ENCODE assay signal across 8 cellular contexts in the genomic region with DNA sequence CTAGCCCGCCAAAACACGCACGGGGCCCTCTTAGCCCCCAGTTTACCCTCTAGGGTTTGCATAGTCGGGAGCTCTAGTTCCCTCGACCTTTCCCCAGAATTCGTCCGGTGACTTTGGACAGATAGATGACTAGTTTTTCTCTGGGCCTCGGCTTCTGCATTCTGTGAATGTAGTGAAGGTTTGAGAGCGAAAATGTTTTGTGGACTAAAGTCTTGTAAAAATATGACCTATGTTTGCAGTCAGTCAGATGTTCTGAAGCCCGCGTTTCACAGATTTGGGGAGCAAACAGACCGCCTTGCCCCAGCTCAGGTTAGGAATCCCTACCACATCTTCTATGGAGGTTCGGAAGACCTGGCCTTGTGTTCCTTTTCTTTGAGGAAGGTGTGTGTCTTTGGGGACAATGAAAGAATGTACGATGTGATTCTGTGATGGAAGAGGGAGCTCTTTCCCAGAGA. TPM values are rescaled to one million over a fixed set of nuclear protein-coding genes. Genes with fewer than 3 reads are reported as not detected.
DNase-seq lines count a peak whose midpoint lies in the region; ATAC-seq, FAIRE-seq and TF ChIP-seq lines count a peak whose summit lies in the region.

No MANE protein-coding gene starts in this region.

- H3K36me3 ChIP-seq in SJCRH30: peaks cover 21% of the 10 kb centered on the region
- peaks cover 0 to 3% (median 0%) of the 10 kb centered on the region in 4 donors for H3K36me3 ChIP-seq in sigmoid colon

- TF ChIP-seq CTCF in fibroblast of pulmonary artery (IDR thresholded peaks at IDR 0.05; ENCODE audit: low read length, missing control alignments) (no peak), sigmoid colon (IDR thresholded peaks at IDR 0.05) (no peak)

- WGBS in sigmoid colon, 2 donors: 0 to 1% methylated on average over 14 of the region's 14 CpGs

- FAIRE-seq in GM12891 (lab: Jason Lieb, UNC) (no peak), GM12892 (lab: Jason Lieb, UNC) (no peak)

- intact Hi-C loops in sigmoid colon (cut with DNase I): loop anchor here (1.0 kb wide), 2 partner anchors 36 to 57 kb away; partner anchors contain the start of genes NSUN4 and RAD54L

- DNase-seq in GM12891 (ENCODE audit: insufficient read length, low spot score) (no peak), SJCRH30 (no peak), fibroblast of pulmonary artery (ENCODE audit: low read depth) (no peak), sigmoid colon (no peak), GM12892 (ENCODE audit: insufficient read length) (no peak), A172 (ENCODE audit: low spot score) (no peak)

- H3K27ac ChIP-seq in SJCRH30 (peak overlapping the region; percentile 98), sigmoid colon (peak overlapping the region; percentile 92 to 99 (median 98))

- H3K27me3 ChIP-seq in SJCRH30: no peaks in the 10 kb centered on the region
- no peaks in the 10 kb centered on the region for H3K27me3 ChIP-seq in sigmoid colon

- H3K4me1 ChIP-seq in SJCRH30: peaks cover 1% of the 10 kb centered on the region
- H3K4me1 ChIP-seq in sigmoid colon: peaks cover 0 to 73% (median 68%) of the 10 kb centered on the region in 4 donors

- H3K4me3 ChIP-seq in SJCRH30 (peak overlapping the region; percentile 80), fibroblast of pulmonary artery (replicated peaks; ENCODE audit: low read depth, low read length) (peak overlapping the region; percentile 97), sigmoid colon (peak overlapping the region; percentile 64 to 98 (median 83))

- ATAC-seq in HG02870 (IDR thresholded peaks at IDR 0.05; ENCODE audit: unreplicated experiment) (no peak), HG03460 (IDR thresholded peaks at IDR 0.05; ENCODE audit: unreplicated experiment) (no peak)

- TF ChIP-seq EP300 in sigmoid colon (IDR thresholded peaks at IDR 0.05): no peak

- TF ChIP-seq POLR2A in GM12891 (IDR thresholded peaks at IDR 0.05; ENCODE audit: low read depth, low read length) (no peak), sigmoid colon (IDR thresholded peaks at IDR 0.05) (no peak), GM12892 (IDR thresholded peaks at IDR 0.05; ENCODE audit: low read depth, low read length) (no peak)

- H3K9me3 ChIP-seq in SJCRH30 (replicated peaks) (no peaks in the 10 kb centered on the region), sigmoid colon (no peaks in the 10 kb centered on the region)

TF ChIP-seq in GM12891, 5 proteins besides CTCF, POLR2A, EP300 and RAD21:
- TF ChIP-seq SPI1 (IDR thresholded peaks at IDR 0.05; ENCODE audit: low read depth, low read length) (no peak), TAF1 (IDR thresholded peaks at IDR 0.05; ENCODE audit: low read depth, low read length) (no peak), PAX5 (IDR thresholded peaks at IDR 0.05; ENCODE audit: insufficient read depth, low read length, severe bottlenecking) (no peak), POLR2AphosphoS5 (IDR thresholded peaks at IDR 0.05; ENCODE audit: low read depth, low read length) (no peak), POU2F2 (IDR thresholded peaks at IDR 0.05; ENCODE audit: low read depth, low read length) (0 out of 2 replicates have a peak, but pooled peaks have one; percentile 4)

RNA-seq across cellular contexts. Expression of gene UQCRH, which starts 0.4 kb away (rescaled TPM):
- polyA plus RNA-seq in GM12891 (2012; ENCODE audit: low read depth, missing spikeins): 648 TPM
- 828 and 880 TPM in 2 replicates for total RNA-seq in SJCRH30 (2014; rRNA removed; shearing (Covaris generic))
- 100 to 1,000 TPM; 414 to 610 (median 491) TPM for total RNA-seq in sigmoid colon
- polyA plus RNA-seq in sigmoid colon: 1,000 to 10,000 TPM in 2 of 3 donors, 100 to 1,000 TPM in 1; 786 to 1,339 (median 1,078) TPM
- 1,313 TPM for polyA plus RNA-seq in GM12892 (2012; ENCODE audit: missing spikeins)
- total RNA-seq in A172 (2014; rRNA removed; shearing (Covaris generic)): 534 and 595 TPM in 2 replicates

RNA-seq across cellular contexts. Expression of gene LRRC41, which starts 0.5 kb away (rescaled TPM):
- polyA plus RNA-seq in GM12891 (2012; ENCODE audit: low read depth, missing spikeins): 30.5 TPM
- 71.1 and 73.5 TPM in 2 replicates for total RNA-seq in SJCRH30 (2014; rRNA removed; shearing (Covaris generic))
- 10 to 100 TPM; 55.1 to 65.2 (median 64.3) TPM for total RNA-seq in sigmoid colon
- polyA plus RNA-seq in sigmoid colon: 10 to 100 TPM; 21.0 to 36.0 (median 28.0) TPM
- polyA plus RNA-seq in GM12892 (2012; ENCODE audit: missing spikeins): 51.2 TPM
- total RNA-seq in A172 (2014; rRNA removed; shearing (Covaris generic)): 61.4 and 69.7 TPM in 2 replicates

RNA-seq across cellular contexts. Expression of gene NSUN4, which starts 36.7 kb away (rescaled TPM):
- 17.3 TPM for polyA plus RNA-seq in GM12891 (2012; ENCODE audit: low read depth, missing spikeins)
- 23.7 TPM in 2 replicates for total RNA-seq in SJCRH30 (2014; rRNA removed; shearing (Covaris generic))
- total RNA-seq in sigmoid colon: 10 to 100 TPM; 11.4 to 18.6 (median 15.0) TPM
- 10 to 100 TPM in 2 of 3 donors, 1 to 10 TPM in 1; 7.2 to 14.3 (median 10.6) TPM for polyA plus RNA-seq in sigmoid colon
- polyA plus RNA-seq in GM12892 (2012; ENCODE audit: missing spikeins): 19.6 TPM
- 5.3 and 7.1 TPM in 2 replicates for total RNA-seq in A172 (2014; rRNA removed; shearing (Covaris generic))

RNA-seq across cellular contexts. Expression of gene RAD54L, which starts 56.3 kb away (rescaled TPM):
- 15.2 TPM for polyA plus RNA-seq in GM12891 (2012; ENCODE audit: low read depth, missing spikeins)
- 25.7 and 30.3 TPM in 2 replicates for total RNA-seq in SJCRH30 (2014; rRNA removed; shearing (Covaris generic))
- not detected for total RNA-seq in sigmoid colon
- polyA plus RNA-seq in sigmoid colon: 10 to 100 TPM in 1 of 3 donors, 1 to 10 TPM in 1, not detected in 1; 1.4 to 11.2 TPM
- 16.1 TPM for polyA plus RNA-seq in GM12892 (2012; ENCODE audit: missing spikeins)
- total RNA-seq in A172 (2014; rRNA removed; shearing (Covaris generic)): 8.5 and 10.5 TPM in 2 replicates
